In the genomic region with DNA sequence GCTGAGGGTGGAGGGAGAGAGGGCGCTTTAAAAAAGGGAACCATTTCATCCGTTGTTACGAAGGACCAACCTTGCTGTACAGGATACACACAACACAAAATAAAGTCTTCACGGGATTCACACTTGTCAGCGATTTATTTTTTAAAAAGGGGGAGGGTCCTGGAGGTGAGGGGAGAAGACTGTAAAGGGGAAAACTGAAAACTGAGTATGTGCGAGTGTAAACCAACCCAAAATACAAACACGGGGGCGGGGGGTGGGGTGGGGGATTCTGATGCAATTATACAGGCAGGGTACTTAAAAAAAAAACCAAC, we compare ENCODE assay signal across 8 cellular contexts. TPM values are rescaled to one million over a fixed set of nuclear protein-coding genes. Genes with fewer than 3 reads are reported as not detected.
DNase-seq lines count a peak whose midpoint lies in the region; TF ChIP-seq lines count a peak whose summit lies in the region.

No MANE protein-coding gene starts in this region.

- H3K27me3 Mint-ChIP-seq in activated T-cell treated with anti-CD3 and anti-CD28 coated beads, Interleukin-2, amount 50 U/mL, for 24 hours: no peaks in the 10 kb centered on the region
- H3K27me3 Mint-ChIP-seq in endodermal cell (ENCODE audit: insufficient read depth): no peaks in the 10 kb centered on the region

- no peak for TF ChIP-seq CTCF in OCI-LY1 (IDR thresholded peaks at IDR 0.05; ENCODE audit: low read length)
- no peak for TF ChIP-seq CTCF in endodermal cell (conservative IDR thresholded peaks at IDR 0.05)

- no peak overlapping the region for H4K8ac ChIP-seq in neuronal stem cell (ENCODE audit: low read depth, low read length)

- H3K36me3 ChIP-seq in OCI-LY1 (ENCODE audit: insufficient read depth, low read length) (peaks cover 35% of the 10 kb centered on the region), endodermal cell (ENCODE audit: control insufficient read depth, insufficient read depth, low read length) (peaks cover 25% of the 10 kb centered on the region), neuronal stem cell (replicated peaks in 1 of 2; ENCODE audit: control insufficient read depth in 2 of 2, insufficient read depth in 2 of 2, low read length in 2 of 2) (peaks cover 23 to 40% of the 10 kb centered on the region in 2 donors)

- no peaks in the 10 kb centered on the region for H3K9me3 Mint-ChIP-seq in activated T-cell treated with anti-CD3 and anti-CD28 coated beads, Interleukin-2, amount 50 U/mL, for 24 hours
- no peaks in the 10 kb centered on the region for H3K9me3 Mint-ChIP-seq in endodermal cell

- peaks cover 39% of the 10 kb centered on the region for H3K4me1 Mint-ChIP-seq in activated T-cell treated with anti-CD3 and anti-CD28 coated beads, Interleukin-2, amount 50 U/mL, for 24 hours (ENCODE audit: low read depth)
- H3K4me1 Mint-ChIP-seq in endodermal cell: peaks cover 15% of the 10 kb centered on the region

- H3K23ac ChIP-seq in neuronal stem cell (ENCODE audit: low read depth, low read length, poor library complexity): no peak overlapping the region

- no peak overlapping the region for H3K18ac ChIP-seq in neuronal stem cell (ENCODE audit: low read length)

- H3K4me2 ChIP-seq in OCI-LY1 (ENCODE audit: low read length) (peak overlapping the region; percentile 92), neuronal stem cell (ENCODE audit: insufficient read depth, low read length, poor library complexity, severe bottlenecking) (peak overlapping the region; percentile 55)

- H3K9me2 ChIP-seq in OCI-LY1 (ENCODE audit: low read depth, low read length): no peaks in the 10 kb centered on the region

- peaks cover 75% of the 10 kb centered on the region for H3K36me3 Mint-ChIP-seq in activated T-cell treated with anti-CD3 and anti-CD28 coated beads, Interleukin-2, amount 50 U/mL, for 24 hours (ENCODE audit: low read depth)
- H3K36me3 Mint-ChIP-seq in endodermal cell (ENCODE audit: low read depth): peaks cover 26% of the 10 kb centered on the region

- H3K9ac ChIP-seq in OCI-LY1 (ENCODE audit: low read length): peak overlapping the region; percentile 83
- H3K9ac ChIP-seq in endodermal cell (ENCODE audit: extremely low read depth, low read length, poor library complexity, severe bottlenecking): peak overlapping the region; percentile 95
- H3K9ac ChIP-seq in neuronal stem cell (ENCODE audit: low read depth, low read length, poor library complexity): no peak overlapping the region

- no peaks in the 10 kb centered on the region for H4K20me1 ChIP-seq in OCI-LY1 (ENCODE audit: insufficient read depth, low read length)

- peak overlapping the region; percentile 96 for H3K27ac ChIP-seq in OCI-LY1 (ENCODE audit: low read depth, low read length, poor library complexity, severe bottlenecking)
- H3K27ac ChIP-seq in endodermal cell (ENCODE audit: low read depth, low read length): peak overlapping the region; percentile 91
- H3K27ac ChIP-seq in neuronal stem cell (replicated peaks; ENCODE audit: low read length): peak overlapping the region; percentile 73

- no peak overlapping the region for H2BK120ac ChIP-seq in neuronal stem cell (ENCODE audit: low read depth, low read length)

- peak overlapping the region; percentile 90 for H3K4me3 Mint-ChIP-seq in activated T-cell treated with anti-CD3 and anti-CD28 coated beads, Interleukin-2, amount 50 U/mL, for 24 hours
- peak overlapping the region; percentile 86 for H3K4me3 Mint-ChIP-seq in endodermal cell

- 50% methylated on average over 1 of the region's 8 CpGs; no CpG with 5 or more reads in 1 of the 2 experiments for WGBS in endodermal cell (ENCODE audit: insufficient coverage in 1 of 2, insufficient read length in 1 of 2), 2 experiments
- no CpG with 5 or more reads among the region's 8 CpGs for WGBS in neuronal stem cell (ENCODE audit: extremely low coverage in 2 of 2, insufficient read length in 2 of 2, insufficient replicate concordance in 1 of 2), 2 donors

- no peak for DNase-seq in activated T-cell treated with anti-CD3 and anti-CD28 coated beads, Interleukin-2, amount 50 U/mL, for 24 hours
- DNase-seq in activated T-cell treated with anti-CD3 and anti-CD28 coated beads for 4 hours (no peak), endodermal cell (no peak), neuronal stem cell (ENCODE audit: low spot score) (no peak), pons (ENCODE audit: low spot score) (no peak), NCI-H510A treated with DMSO at 0.1 percent for 48 hours (lab: John Stamatoyannopoulos, UW) (no peak), HPDE6-E6E7 (ENCODE audit: extremely low spot score) (no peak)

- H2BK15ac ChIP-seq in neuronal stem cell (ENCODE audit: low read length): no peak overlapping the region

- H2BK12ac ChIP-seq in neuronal stem cell (ENCODE audit: low read length): no peak overlapping the region

- no peak overlapping the region for H2AK5ac ChIP-seq in neuronal stem cell (ENCODE audit: low read depth, low read length)

- H2AFZ ChIP-seq in OCI-LY1 (ENCODE audit: low read length) (no peak overlapping the region), neuronal stem cell (ENCODE audit: low read length) (peak overlapping the region; percentile 79)

- H3K14ac ChIP-seq in neuronal stem cell (ENCODE audit: low read length): no peak overlapping the region

- H3K4ac ChIP-seq in neuronal stem cell (ENCODE audit: low read length): no peak overlapping the region

- H3K4me1 ChIP-seq in OCI-LY1 (ENCODE audit: insufficient read depth, low read length, severe bottlenecking) (peaks cover 23% of the 10 kb centered on the region), endodermal cell (ENCODE audit: control insufficient read depth, insufficient read depth, low read length) (no peaks in the 10 kb centered on the region), neuronal stem cell (ENCODE audit: control insufficient read depth in 2 of 2, insufficient read depth in 1 of 2, low read depth in 1 of 2, low read length in 2 of 2) (peaks cover 5 to 6% of the 10 kb centered on the region in 2 donors)

- H3K27me3 ChIP-seq in OCI-LY1 (ENCODE audit: insufficient read depth, low read length): no peaks in the 10 kb centered on the region
- no peaks in the 10 kb centered on the region for H3K27me3 ChIP-seq in endodermal cell (ENCODE audit: control insufficient read depth, insufficient read depth, low read length, poor library complexity, severe bottlenecking)
- no peaks in the 10 kb centered on the region for H3K27me3 ChIP-seq in neuronal stem cell (ENCODE audit: control insufficient read depth in 3 of 3, insufficient read depth in 3 of 3, low read depth in 1 of 3, low read length in 3 of 3)

- no peak overlapping the region for H4K91ac ChIP-seq in neuronal stem cell (ENCODE audit: low read depth, low read length, poor library complexity)

- peaks cover 4% of the 10 kb centered on the region; the same call in 1 of the 2 replicates for H3F3A ChIP-seq in OCI-LY1 (ENCODE audit: insufficient read depth, low read length)

- no peaks in the 10 kb centered on the region for H3K79me2 ChIP-seq in OCI-LY1 (ENCODE audit: insufficient read depth, low read length)

- peaks cover 3% of the 10 kb centered on the region for H3K79me1 ChIP-seq in neuronal stem cell (ENCODE audit: low read depth, low read length)

- H3K9me3 ChIP-seq in OCI-LY1 (ENCODE audit: low read length): no peaks in the 10 kb centered on the region
- H3K9me3 ChIP-seq in endodermal cell (ENCODE audit: control insufficient read depth, low read length): no peaks in the 10 kb centered on the region
- H3K9me3 ChIP-seq in neuronal stem cell (replicated peaks in 1 of 2; ENCODE audit: control insufficient read depth in 2 of 2, insufficient read depth in 1 of 2, low read depth in 1 of 2, low read length in 2 of 2): peaks cover 0 to 2% of the 10 kb centered on the region in 2 donors

- H2BK5ac ChIP-seq in neuronal stem cell (ENCODE audit: low read length): no peak overlapping the region

- peak overlapping the region; percentile 81 for H3K4me3 ChIP-seq in OCI-LY1 (ENCODE audit: low read depth, low read length, poor library complexity, severe bottlenecking)
- peak overlapping the region; percentile 87 for H3K4me3 ChIP-seq in endodermal cell (ENCODE audit: low read length)
- peak overlapping the region; percentile 79 to 83 for H3K4me3 ChIP-seq in neuronal stem cell (ENCODE audit: low read length in 2 of 2)

- H3K27ac Mint-ChIP-seq in activated T-cell treated with anti-CD3 and anti-CD28 coated beads, Interleukin-2, amount 50 U/mL, for 24 hours: peak overlapping the region; percentile 97
- H3K27ac Mint-ChIP-seq in endodermal cell: peak overlapping the region; percentile 96

RNA-seq across cellular contexts. Expression of a gene that starts 0.5 kb away (rescaled TPM):
- 10 to 100 TPM; 27.6 to 38.1 TPM for total RNA-seq in endodermal cell
- 45.4 TPM for polyA plus RNA-seq in endodermal cell (2013, experiment 1 of 2)
- polyA plus RNA-seq in endodermal cell (2013, experiment 2 of 2): 36.6 TPM
- polyA plus RNA-seq in neuronal stem cell (2013, experiment 1 of 2): 36.1 TPM
- polyA plus RNA-seq in neuronal stem cell (2013, experiment 2 of 2): 34.4 TPM

RNA-seq across cellular contexts. Expression of a gene that starts 19.9 kb away (rescaled TPM):
- under 1 TPM; 0.31 to 0.33 TPM for total RNA-seq in endodermal cell
- 1.2 TPM for polyA plus RNA-seq in endodermal cell (2013, experiment 1 of 2)
- 0.79 TPM for polyA plus RNA-seq in endodermal cell (2013, experiment 2 of 2)
- 0.10 TPM for polyA plus RNA-seq in neuronal stem cell (2013, experiment 1 of 2)
- 0.07 TPM for polyA plus RNA-seq in neuronal stem cell (2013, experiment 2 of 2)

RNA-seq across cellular contexts. Expression of a gene that starts 41.0 kb away (rescaled TPM):
- total RNA-seq in endodermal cell: not detected
- 31.2 TPM for polyA plus RNA-seq in endodermal cell (2013, experiment 1 of 2)
- polyA plus RNA-seq in endodermal cell (2013, experiment 2 of 2): 22.4 TPM
- polyA plus RNA-seq in neuronal stem cell (2013, experiment 1 of 2): 0.11 TPM
- polyA plus RNA-seq in neuronal stem cell (2013, experiment 2 of 2): 0.03 TPM

RNA-seq across cellular contexts. Expression of a gene that starts 41.5 kb away (rescaled TPM):
- 100 to 1,000 TPM; 118 to 123 TPM for total RNA-seq in endodermal cell
- 30.1 TPM for polyA plus RNA-seq in endodermal cell (2013, experiment 1 of 2)
- 36.6 TPM for polyA plus RNA-seq in endodermal cell (2013, experiment 2 of 2)
- 10.4 TPM for polyA plus RNA-seq in neuronal stem cell (2013, experiment 1 of 2)
- polyA plus RNA-seq in neuronal stem cell (2013, experiment 2 of 2): 10.8 TPM

RNA-seq across cellular contexts. Expression of a gene that starts 47.5 kb away (rescaled TPM):
- under 1 TPM; 0.20 to 0.29 TPM for total RNA-seq in endodermal cell
- polyA plus RNA-seq in endodermal cell (2013, experiment 1 of 2): 10.8 TPM
- polyA plus RNA-seq in endodermal cell (2013, experiment 2 of 2): 7.3 TPM
- 0.04 TPM for polyA plus RNA-seq in neuronal stem cell (2013, experiment 1 of 2)
- not detected for polyA plus RNA-seq in neuronal stem cell (2013, experiment 2 of 2)
